12 cellular contexts compared by ENCODE assay signal in the genomic region with DNA sequence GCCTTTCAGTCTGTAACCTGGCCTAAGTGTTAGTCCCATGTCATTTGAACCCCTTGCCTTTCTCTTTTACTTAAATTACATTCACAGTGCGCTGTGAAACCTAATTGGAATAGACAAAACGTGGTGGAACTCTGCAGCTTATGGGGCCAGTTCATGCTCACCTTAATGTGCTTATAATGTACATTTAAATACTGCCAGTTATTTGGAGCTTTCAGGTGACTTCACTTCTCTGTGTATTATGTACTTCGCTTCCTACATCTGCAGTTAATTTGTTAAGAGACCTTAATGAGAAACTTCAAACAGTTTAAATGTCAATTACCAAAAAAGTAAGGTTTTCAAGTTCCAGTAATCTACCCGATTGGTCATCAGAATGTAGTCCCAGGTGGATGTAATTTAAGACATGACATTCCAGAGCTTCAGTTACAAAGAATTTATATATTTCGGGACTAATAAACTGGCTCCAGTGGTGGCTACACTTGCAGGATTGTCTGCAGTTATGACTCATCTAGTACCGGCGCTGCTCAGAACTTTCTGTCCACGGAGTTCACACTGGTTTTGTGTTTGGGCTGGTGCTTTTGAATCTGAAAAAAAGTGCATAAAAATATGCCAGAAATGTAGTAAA. TPM values are rescaled to one million over a fixed set of nuclear protein-coding genes. Genes with fewer than 3 reads are reported as not detected.
DNase-seq lines count a peak whose midpoint lies in the region; FAIRE-seq and TF ChIP-seq lines count a peak whose summit lies in the region.
"Had no signal": no experiment of that assay in that cellular context is flagged by ENCODE, and none has a peak within 500 bp of the region (broad histone marks: within the 10 kb centered on the region; RNA-seq: fewer than 3 reads in every experiment).

No MANE protein-coding gene starts in this region.

- H3K9me3 ChIP-seq in SK-N-SH, result no peaks in the 10 kb centered on the region
- H3K9me3 ChIP-seq in Peyer's patch, result no peaks in the 10 kb centered on the region
- H3K9me3 ChIP-seq: ovary had no signal

- DNase-seq in SK-N-SH, result no peak
- peak; percentile 63 for DNase-seq in fibroblast of mammary gland (ENCODE audit: low read depth)
- DNase-seq in renal cortical epithelial cell (ENCODE audit: low read depth), result peak; percentile 77
- no peak for DNase-seq in NCI-H1417 (lab: John Stamatoyannopoulos, UW)
- no peak for DNase-seq in H7
- no peak for DNase-seq in Peyer's patch
- DNase-seq in NCI-H2196 treated with DMSO at 0.1 percent for 48 hours (lab: John Stamatoyannopoulos, UW; ENCODE audit: unreplicated experiment), result no peak
- DNase-seq: effector CD4-positive, alpha-beta T cell; NCI-H1105; WERI-Rb-1 had no signal

- H3K27me3 ChIP-seq in SK-N-SH (ENCODE audit: insufficient read depth) (no peaks in the 10 kb centered on the region), H7 (ENCODE audit: control insufficient read depth, insufficient read depth, low read length) (no peaks in the 10 kb centered on the region), Peyer's patch (no peaks in the 10 kb centered on the region)
- H3K27me3 ChIP-seq: ovary had no signal

- H3K79me2 ChIP-seq in SK-N-SH (ENCODE audit: insufficient read depth), result no peaks in the 10 kb centered on the region

- no peaks in the 10 kb centered on the region for H4K20me1 ChIP-seq in SK-N-SH (ENCODE audit: insufficient read depth)

- peak; percentile 98 for FAIRE-seq in G401.6 (lab: Jason Lieb, UNC)

- WGBS in SK-N-SH (ENCODE audit: low lambda C conversion rate), result 31% methylated on average over 8 of the region's 8 CpGs

- TF ChIP-seq EP300 in SK-N-SH (IDR thresholded peaks at IDR 0.05; ENCODE audit: borderline replicate concordance in 1 of 2, low read depth in 1 of 2, low read length in 1 of 2), result peak in 1 of 2 experiments; percentile 43; a peak in 1 of 4 replicates

- H3K36me3 ChIP-seq in SK-N-SH (replicated peaks in 1 of 2; ENCODE audit: control insufficient read depth in 1 of 2, insufficient read depth in 2 of 2, low read length in 1 of 2), result no peaks in the 10 kb centered on the region
- no peaks in the 10 kb centered on the region for H3K36me3 ChIP-seq in H7 (replicated peaks; ENCODE audit: control insufficient read depth, insufficient read depth, low read length)
- no peaks in the 10 kb centered on the region for H3K36me3 ChIP-seq in Peyer's patch
- H3K36me3 ChIP-seq: ovary, WERI-Rb-1 had no signal

- H3K4me3 ChIP-seq in SK-N-SH (ENCODE audit: low read depth in 2 of 2, low read length in 1 of 2) (peak overlapping the region in 1 of 2 experiments; percentile 12; a peak in 1 of 4 replicates), fibroblast of mammary gland (ENCODE audit: control insufficient read depth, low read depth, low read length) (no peak overlapping the region), H7 (ENCODE audit: insufficient read depth, low read depth, low read length) (no peak overlapping the region), Peyer's patch (no peak overlapping the region)
- H3K4me3 ChIP-seq: ovary had no signal

- H3K9me2 ChIP-seq in SK-N-SH, result no peaks in the 10 kb centered on the region

- POLR2A ChIA-PET in SK-N-SH (lab: Yijun Ruan, JAX), result no interaction called here

- TF ChIP-seq CTCF in SK-N-SH (IDR thresholded peaks at IDR 0.05) (no peak), fibroblast of mammary gland (conservative IDR thresholded peaks at IDR 0.05; ENCODE audit: control insufficient read depth, insufficient read depth, low read depth, low read length) (no peak), Peyer's patch (IDR thresholded peaks at IDR 0.05) (no peak)

- CTCF ChIA-PET in SK-N-SH (lab: Yijun Ruan, JAX), result interaction anchor here (0.6 kb wide), 1 partner anchor 183 kb away, joined by 3 read pairs; no protein-coding TSS in a partner anchor

- H3K4me2 ChIP-seq in SK-N-SH, result peak overlapping the region; percentile 61

- peaks cover 9% of the 10 kb centered on the region for H3F3A ChIP-seq in SK-N-SH (replicated peaks; ENCODE audit: insufficient read depth)

- H2AFZ ChIP-seq in SK-N-SH (ENCODE audit: low read depth), result peak overlapping the region; percentile 42; the same call in 1 of the 2 replicates

- no peak for TF ChIP-seq POLR2A in Peyer's patch (IDR thresholded peaks at IDR 0.05)

- no peak overlapping the region for H3K9ac ChIP-seq in SK-N-SH

- H3K4me1 ChIP-seq in SK-N-SH (ENCODE audit: control insufficient read depth in 1 of 2, insufficient read depth in 2 of 2, low read depth in 1 of 2, low read length in 1 of 2) (peaks cover 0 to 4% of the 10 kb centered on the region in 2 experiments; a peak in 3 of 4 replicates), Peyer's patch (no peaks in the 10 kb centered on the region)

- no peak for TF ChIP-seq RAD21 in SK-N-SH (IDR thresholded peaks at IDR 0.05; ENCODE audit: low read length)

- H3K27ac ChIP-seq in SK-N-SH (ENCODE audit: low read depth in 2 of 2, low read length in 1 of 2), result peak overlapping the region; percentile 7 to 76; a peak in 3 of 4 replicates
- H3K27ac ChIP-seq in Peyer's patch, result no peak overlapping the region
- H3K27ac ChIP-seq: ovary, WERI-Rb-1 had no signal

TF ChIP-seq in SK-N-SH, 30 proteins besides CTCF, POLR2A, EP300 and RAD21:
- TF ChIP-seq, protein P1, sequence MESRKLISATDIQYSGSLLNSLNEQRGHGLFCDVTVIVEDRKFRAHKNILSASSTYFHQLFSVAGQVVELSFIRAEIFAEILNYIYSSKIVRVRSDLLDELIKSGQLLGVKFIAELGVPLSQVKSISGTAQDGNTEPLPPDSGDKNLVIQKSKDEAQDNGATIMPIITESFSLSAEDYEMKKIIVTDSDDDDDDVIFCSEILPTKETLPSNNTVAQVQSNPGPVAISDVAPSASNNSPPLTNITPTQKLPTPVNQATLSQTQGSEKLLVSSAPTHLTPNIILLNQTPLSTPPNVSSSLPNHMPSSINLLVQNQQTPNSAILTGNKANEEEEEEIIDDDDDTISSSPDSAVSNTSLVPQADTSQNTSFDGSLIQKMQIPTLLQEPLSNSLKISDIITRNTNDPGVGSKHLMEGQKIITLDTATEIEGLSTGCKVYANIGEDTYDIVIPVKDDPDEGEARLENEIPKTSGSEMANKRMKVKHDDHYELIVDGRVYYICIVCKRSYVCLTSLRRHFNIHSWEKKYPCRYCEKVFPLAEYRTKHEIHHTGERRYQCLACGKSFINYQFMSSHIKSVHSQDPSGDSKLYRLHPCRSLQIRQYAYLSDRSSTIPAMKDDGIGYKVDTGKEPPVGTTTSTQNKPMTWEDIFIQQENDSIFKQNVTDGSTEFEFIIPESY (IDR thresholded peaks at IDR 0.05; ENCODE audit: borderline replicate concordance, low read depth), result no peak
- TF ChIP-seq TCF12 (IDR thresholded peaks at IDR 0.05) (peak; percentile 73), JUND (IDR thresholded peaks at IDR 0.05) (peak; percentile 63), SIN3A (IDR thresholded peaks at IDR 0.05; ENCODE audit: borderline replicate concordance, low read depth, low read length) (no peak), FOXJ3 (CRISPR knock-in tag; IDR thresholded peaks at IDR 0.05) (no peak), NFIC (IDR thresholded peaks at IDR 0.05; ENCODE audit: borderline replicate concordance) (no peak), MXI1 (IDR thresholded peaks at IDR 0.05; ENCODE audit: low read depth, low read length) (no peak), SMC3 (IDR thresholded peaks at IDR 0.05; ENCODE audit: low read depth, low read length) (no peak), FOSL2 (IDR thresholded peaks at IDR 0.05; ENCODE audit: borderline replicate concordance, low read depth) (peak; percentile 83)
- TF ChIP-seq, protein P2, sequence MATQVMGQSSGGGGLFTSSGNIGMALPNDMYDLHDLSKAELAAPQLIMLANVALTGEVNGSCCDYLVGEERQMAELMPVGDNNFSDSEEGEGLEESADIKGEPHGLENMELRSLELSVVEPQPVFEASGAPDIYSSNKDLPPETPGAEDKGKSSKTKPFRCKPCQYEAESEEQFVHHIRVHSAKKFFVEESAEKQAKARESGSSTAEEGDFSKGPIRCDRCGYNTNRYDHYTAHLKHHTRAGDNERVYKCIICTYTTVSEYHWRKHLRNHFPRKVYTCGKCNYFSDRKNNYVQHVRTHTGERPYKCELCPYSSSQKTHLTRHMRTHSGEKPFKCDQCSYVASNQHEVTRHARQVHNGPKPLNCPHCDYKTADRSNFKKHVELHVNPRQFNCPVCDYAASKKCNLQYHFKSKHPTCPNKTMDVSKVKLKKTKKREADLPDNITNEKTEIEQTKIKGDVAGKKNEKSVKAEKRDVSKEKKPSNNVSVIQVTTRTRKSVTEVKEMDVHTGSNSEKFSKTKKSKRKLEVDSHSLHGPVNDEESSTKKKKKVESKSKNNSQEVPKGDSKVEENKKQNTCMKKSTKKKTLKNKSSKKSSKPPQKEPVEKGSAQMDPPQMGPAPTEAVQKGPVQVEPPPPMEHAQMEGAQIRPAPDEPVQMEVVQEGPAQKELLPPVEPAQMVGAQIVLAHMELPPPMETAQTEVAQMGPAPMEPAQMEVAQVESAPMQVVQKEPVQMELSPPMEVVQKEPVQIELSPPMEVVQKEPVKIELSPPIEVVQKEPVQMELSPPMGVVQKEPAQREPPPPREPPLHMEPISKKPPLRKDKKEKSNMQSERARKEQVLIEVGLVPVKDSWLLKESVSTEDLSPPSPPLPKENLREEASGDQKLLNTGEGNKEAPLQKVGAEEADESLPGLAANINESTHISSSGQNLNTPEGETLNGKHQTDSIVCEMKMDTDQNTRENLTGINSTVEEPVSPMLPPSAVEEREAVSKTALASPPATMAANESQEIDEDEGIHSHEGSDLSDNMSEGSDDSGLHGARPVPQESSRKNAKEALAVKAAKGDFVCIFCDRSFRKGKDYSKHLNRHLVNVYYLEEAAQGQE (IDR thresholded peaks at IDR 0.05; ENCODE audit: low read depth, low read length), result no peak
- TF ChIP-seq, protein P3, sequence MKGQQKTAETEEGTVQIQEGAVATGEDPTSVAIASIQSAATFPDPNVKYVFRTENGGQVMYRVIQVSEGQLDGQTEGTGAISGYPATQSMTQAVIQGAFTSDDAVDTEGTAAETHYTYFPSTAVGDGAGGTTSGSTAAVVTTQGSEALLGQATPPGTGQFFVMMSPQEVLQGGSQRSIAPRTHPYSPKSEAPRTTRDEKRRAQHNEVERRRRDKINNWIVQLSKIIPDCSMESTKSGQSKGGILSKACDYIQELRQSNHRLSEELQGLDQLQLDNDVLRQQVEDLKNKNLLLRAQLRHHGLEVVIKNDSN (IDR thresholded peaks at IDR 0.05; ENCODE audit: borderline replicate concordance, low read depth), result no peak

RNA-seq across cellular contexts. Expression of a gene that starts 20.1 kb away (rescaled TPM):
- 4.7 and 6.3 TPM in 2 replicates for polyA plus RNA-seq in SK-N-SH (2012; rRNA removed)
- 5.5 and 6.3 TPM in 2 replicates for polyA plus RNA-seq in SK-N-SH (2012; cell fraction: cytosol; rRNA removed)
- polyA plus RNA-seq in SK-N-SH (2012; cell fraction: nucleus; rRNA removed), result 5.0 and 7.8 TPM in 2 replicates
- 2.8 and 11.0 TPM in 2 replicates for total RNA-seq in renal cortical epithelial cell
- total RNA-seq in H7 (2014; rRNA removed; shearing (Covaris generic)), result 5.8 and 13.7 TPM in 2 replicates
- total RNA-seq in Peyer's patch, result 10 to 100 TPM; 19.8 to 29.9 (median 24.8) TPM

Comparison
In these comparisons a context has a peak if more than half of its experiments do, and no peak if none do; other contexts are left out.
1. DNase-seq: peak in fibroblast of mammary gland (single experiment) and renal cortical epithelial cell (single experiment); none in SK-N-SH (single experiment), NCI-H1417 (0 of 3), H7 (single experiment), Peyer's patch (0 of 3) and NCI-H2196 treated with DMSO at 0.1 percent for 48 hours (single experiment).
2. H3K27ac ChIP-seq: peak in SK-N-SH (2 of 2); none in Peyer's patch (0 of 4).